Comparison of ENCODE assay signal across 16 cellular contexts in genomic region chrX:19577181-19577810, GRCh38.
"Had no signal": no experiment of that assay in that cellular context is flagged by ENCODE, and none has a peak within 500 bp of the region (broad histone marks: within the 10 kb centered on the region; RNA-seq: fewer than 3 reads in every experiment).

No MANE protein-coding gene starts in this region.

- H3K4me3 ChIP-seq: coronary artery, esophagus squamous epithelium, lung, ovary, sigmoid colon, spleen, thyroid gland had no signal

- H3K4me1 Mint-ChIP-seq: activated CD4-positive, alpha-beta T cell treated with anti-CD3 and anti-CD28 coated beads, Interleukin-2, amount 10 ng/mL, durations not matched to agents 7 days and 5 days had no signal

- H3K27me3 ChIP-seq: esophagus squamous epithelium, ovary, sigmoid colon, spleen, thyroid gland had no signal

- H3K27ac Mint-ChIP-seq: activated CD4-positive, alpha-beta T cell treated with anti-CD3 and anti-CD28 coated beads, Interleukin-2, amount 10 ng/mL, durations not matched to agents 7 days and 5 days; activated T-helper 17 cell treated with anti-CD3 and anti-CD28 coated beads, Interleukin-2, amount 50 U/mL, for 72 hours had no signal

- H3K9me3 Mint-ChIP-seq: activated CD4-positive, alpha-beta T cell treated with anti-CD3 and anti-CD28 coated beads, Interleukin-2, amount 10 ng/mL, durations not matched to agents 7 days and 5 days; activated T-helper 17 cell treated with anti-CD3 and anti-CD28 coated beads, Interleukin-2, amount 50 U/mL, for 72 hours had no signal

- H3K9me3 ChIP-seq: esophagus squamous epithelium, ovary, sigmoid colon, spleen, thyroid gland had no signal

- DNase-seq: activated CD4-positive, alpha-beta T cell treated with anti-CD3 and anti-CD28 coated beads, Interleukin-2, amount 10 ng/mL, durations not matched to agents 7 days and 5 days; activated CD4-positive, CD25-positive, alpha-beta regulatory T cell; activated naive CD4-positive, alpha-beta T cell treated with Interleukin-2 at 50 U/mL for 16 hours; amniotic stem cell; effector CD4-positive, alpha-beta T cell; esophagus squamous epithelium; foreskin fibroblast; glutamatergic neuron; midbrain; ovary; sigmoid colon; spleen; thyroid gland had no signal

- H3K27me3 Mint-ChIP-seq: activated CD4-positive, alpha-beta T cell treated with anti-CD3 and anti-CD28 coated beads, Interleukin-2, amount 10 ng/mL, durations not matched to agents 7 days and 5 days; activated T-helper 17 cell treated with anti-CD3 and anti-CD28 coated beads, Interleukin-2, amount 50 U/mL, for 72 hours had no signal

- H3K36me3 ChIP-seq: esophagus squamous epithelium, ovary, sigmoid colon, thyroid gland had no signal

- ATAC-seq: activated T-helper 17 cell treated with anti-CD3 and anti-CD28 coated beads, Interleukin-2, amount 50 U/mL, for 72 hours had no signal

- H3K27ac ChIP-seq: coronary artery, esophagus squamous epithelium, ovary, sigmoid colon, spleen, thyroid gland had no signal

- H3K4me3 Mint-ChIP-seq: activated CD4-positive, alpha-beta T cell treated with anti-CD3 and anti-CD28 coated beads, Interleukin-2, amount 10 ng/mL, durations not matched to agents 7 days and 5 days; activated T-helper 17 cell treated with anti-CD3 and anti-CD28 coated beads, Interleukin-2, amount 50 U/mL, for 72 hours had no signal

- H3K4me1 ChIP-seq: esophagus squamous epithelium, sigmoid colon, spleen had no signal
